ENCODE assay signal across 20 cellular contexts in genomic region chr6:355809-356208, GRCh38. TPM values are rescaled to one million over a fixed set of nuclear protein-coding genes. Genes with fewer than 3 reads are reported as not detected.
DNase-seq lines count a peak whose midpoint lies in the region; ATAC-seq and TF ChIP-seq lines count a peak whose summit lies in the region.
"Had no signal": no experiment of that assay in that cellular context is flagged by ENCODE, and none has a peak within 500 bp of the region (broad histone marks: within the 10 kb centered on the region; RNA-seq: fewer than 3 reads in every experiment).

No MANE protein-coding gene starts in this region.

- TF ChIP-seq CTCF in CD8-positive, alpha-beta T cell (IDR thresholded peaks at IDR 0.05): no peak
- TF ChIP-seq CTCF in OCI-LY3 (IDR thresholded peaks at IDR 0.05; ENCODE audit: low read depth, low read length) (no peak), right lobe of liver (IDR thresholded peaks at IDR 0.05) (no peak)

- no peaks in the 10 kb centered on the region for H3K36me3 ChIP-seq in CD8-positive, alpha-beta T cell (ENCODE audit: insufficient read depth, low read length)
- H3K36me3 ChIP-seq in OCI-LY3 (replicated peaks; ENCODE audit: low read depth, low read length) (peaks cover 18% of the 10 kb centered on the region), right lobe of liver (no peaks in the 10 kb centered on the region)
- H3K36me3 ChIP-seq: pancreas, SJSA1 had no signal

- H3K79me2 ChIP-seq in OCI-LY3 (ENCODE audit: low read length): no peaks in the 10 kb centered on the region

- no peak overlapping the region for H3K4me3 Mint-ChIP-seq in CD8-positive, alpha-beta T cell
- H3K4me3 Mint-ChIP-seq in activated CD4-positive, alpha-beta memory T cell treated with anti-CD3 and anti-CD28 coated beads, Interleukin-2, amount 10 ng/mL, durations not matched to agents 7 days and 5 days: no peak overlapping the region
- H3K4me3 Mint-ChIP-seq: T-helper 17 cell had no signal

- H3K27ac ChIP-seq in CD8-positive, alpha-beta T cell (ENCODE audit: low read depth, low read length): no peak overlapping the region
- H3K27ac ChIP-seq in OCI-LY3 (ENCODE audit: low read length): peak overlapping the region; percentile 38
- H3K27ac ChIP-seq in right lobe of liver: peak overlapping the region in 2 of 3 donors; percentile 59 to 88
- H3K27ac ChIP-seq: C4-2B, heart left ventricle, pancreas, sigmoid colon, SJSA1 had no signal

- H3K9me3 ChIP-seq in CD8-positive, alpha-beta T cell (ENCODE audit: low read length): no peaks in the 10 kb centered on the region
- no peaks in the 10 kb centered on the region for H3K9me3 ChIP-seq in OCI-LY3 (ENCODE audit: insufficient read depth, low read length)
- no peaks in the 10 kb centered on the region for H3K9me3 ChIP-seq in right lobe of liver
- H3K9me3 ChIP-seq: heart left ventricle, pancreas, sigmoid colon, SJSA1 had no signal

- CTCF ChIA-PET in CD8-positive, alpha-beta T cell (lab: Charles Lee): no interaction called here
- CTCF ChIA-PET in activated CD4-positive, alpha-beta memory T cell treated with anti-CD3 and anti-CD28 coated beads, Interleukin-2, amount 10 ng/mL, durations not matched to agents 7 days and 5 days (lab: Charles Lee): no interaction called here

- peaks cover 9% of the 10 kb centered on the region for H3K36me3 Mint-ChIP-seq in CD8-positive, alpha-beta T cell
- no peaks in the 10 kb centered on the region for H3K36me3 Mint-ChIP-seq in activated CD4-positive, alpha-beta memory T cell treated with anti-CD3 and anti-CD28 coated beads, Interleukin-2, amount 10 ng/mL, durations not matched to agents 7 days and 5 days (ENCODE audit: low read depth)

- intact Hi-C loops in CD8-positive, alpha-beta T cell (cut with DNase I, micrococcal nuclease): no loop called here
- intact Hi-C loops in right lobe of liver (cut with DNase I): no loop called here

- H3K4me2 ChIP-seq in OCI-LY3 (ENCODE audit: low read length): peak overlapping the region; percentile 15

- peaks cover 4% of the 10 kb centered on the region for H3K4me1 ChIP-seq in CD8-positive, alpha-beta T cell (ENCODE audit: insufficient read depth, low read length)
- H3K4me1 ChIP-seq in OCI-LY3 (ENCODE audit: low read length) (peaks cover 66% of the 10 kb centered on the region), right lobe of liver (peaks cover 0 to 21% (median 3%) of the 10 kb centered on the region in 4 donors)
- H3K4me1 ChIP-seq: pancreas, sigmoid colon, SJSA1 had no signal

- H3K27ac Mint-ChIP-seq in CD8-positive, alpha-beta T cell: peak overlapping the region; percentile 27
- H3K27ac Mint-ChIP-seq in activated CD4-positive, alpha-beta memory T cell treated with anti-CD3 and anti-CD28 coated beads, Interleukin-2, amount 10 ng/mL, durations not matched to agents 7 days and 5 days: no peak overlapping the region
- H3K27ac Mint-ChIP-seq: T-helper 17 cell had no signal

- no peaks in the 10 kb centered on the region for H3K9me3 Mint-ChIP-seq in CD8-positive, alpha-beta T cell
- H3K9me3 Mint-ChIP-seq in activated CD4-positive, alpha-beta memory T cell treated with anti-CD3 and anti-CD28 coated beads, Interleukin-2, amount 10 ng/mL, durations not matched to agents 7 days and 5 days: no peaks in the 10 kb centered on the region

- H3K4me1 Mint-ChIP-seq in CD8-positive, alpha-beta T cell (ENCODE audit: low read depth): peaks cover 12% of the 10 kb centered on the region
- H3K4me1 Mint-ChIP-seq in activated CD4-positive, alpha-beta memory T cell treated with anti-CD3 and anti-CD28 coated beads, Interleukin-2, amount 10 ng/mL, durations not matched to agents 7 days and 5 days: peaks cover 2% of the 10 kb centered on the region

- H2AFZ ChIP-seq in OCI-LY3 (ENCODE audit: low read depth, low read length): no peak overlapping the region

- H3K27me3 ChIP-seq in CD8-positive, alpha-beta T cell (ENCODE audit: insufficient read depth, low read length): no peaks in the 10 kb centered on the region
- H3K27me3 ChIP-seq in OCI-LY3 (ENCODE audit: low read depth, low read length) (no peaks in the 10 kb centered on the region), right lobe of liver (no peaks in the 10 kb centered on the region)
- H3K27me3 ChIP-seq: heart left ventricle, pancreas, sigmoid colon had no signal

- H3K9ac ChIP-seq in OCI-LY3 (ENCODE audit: low read length): no peak overlapping the region

- 32% methylated on average over 3 of the region's 3 CpGs for WGBS in right lobe of liver (ENCODE audit: insufficient coverage, low coverage, low lambda C conversion rate, missing lambda C conversion rate)

- no peaks in the 10 kb centered on the region for H3K27me3 Mint-ChIP-seq in CD8-positive, alpha-beta T cell (ENCODE audit: low read depth)
- H3K27me3 Mint-ChIP-seq in activated CD4-positive, alpha-beta memory T cell treated with anti-CD3 and anti-CD28 coated beads, Interleukin-2, amount 10 ng/mL, durations not matched to agents 7 days and 5 days: no peaks in the 10 kb centered on the region
- H3K27me3 Mint-ChIP-seq: T-helper 17 cell had no signal

- H4K20me1 ChIP-seq in OCI-LY3 (ENCODE audit: insufficient read depth, low read length): peaks cover 13% of the 10 kb centered on the region; the same call in 1 of the 2 replicates

- no peak for ATAC-seq in CD8-positive, alpha-beta T cell
- ATAC-seq in GM19351 (IDR thresholded peaks at IDR 0.05; ENCODE audit: unreplicated experiment) (peak; percentile 34), right lobe of liver (peak; percentile 39 to 75 (median 54)), HG03521 (IDR thresholded peaks at IDR 0.05; ENCODE audit: unreplicated experiment) (no peak), GM18517 (IDR thresholded peaks at IDR 0.05; ENCODE audit: unreplicated experiment) (no peak)
- ATAC-seq: heart left ventricle, K562, Panc1, pancreas, T-helper 17 cell had no signal

- no peak for TF ChIP-seq POLR2A in right lobe of liver (IDR thresholded peaks at IDR 0.05)

- POLR2A ChIA-PET in CD8-positive, alpha-beta T cell (lab: Charles Lee): no interaction called here
- POLR2A ChIA-PET in activated CD4-positive, alpha-beta memory T cell treated with anti-CD3 and anti-CD28 coated beads, Interleukin-2, amount 10 ng/mL, durations not matched to agents 7 days and 5 days (lab: Charles Lee): interaction anchor here (2.4 kb wide), 1 partner anchor 33 kb away, joined by 5 read pairs; no protein-coding TSS in a partner anchor

- DNase-seq in CD8-positive, alpha-beta T cell: no peak
- DNase-seq in right lobe of liver: peak in 2 of 3 donors; percentile 52 to 58
- no peak for DNase-seq in activated CD4-positive, alpha-beta memory T cell treated with anti-CD3 and anti-CD28 coated beads, Interleukin-2, amount 10 ng/mL, durations not matched to agents 7 days and 5 days
- no peak for DNase-seq in NCI-H446 (lab: John Stamatoyannopoulos, UW)
- DNase-seq: ACHN; activated CD4-positive, alpha-beta T cell treated with anti-CD3 and anti-CD28 coated beads, Interleukin-2, amount 50 U/mL, for 4 hours; mammary epithelial cell; NCI-H748 treated with DMSO at 0.1 percent for 48 hours; pancreas; sigmoid colon; T-helper 17 cell had no signal

- H3K4me3 ChIP-seq in CD8-positive, alpha-beta T cell (ENCODE audit: low read depth, low read length): no peak overlapping the region
- H3K4me3 ChIP-seq in OCI-LY3 (ENCODE audit: low read length) (no peak overlapping the region), right lobe of liver (no peak overlapping the region)
- H3K4me3 ChIP-seq: heart left ventricle, K562, pancreas, sigmoid colon, SJSA1 had no signal

RNA-seq across cellular contexts. Expression of gene IRF4, which starts 35.7 kb away (rescaled TPM):
- 10 to 100 TPM; 24.7 to 25.6 TPM for total RNA-seq in CD8-positive, alpha-beta T cell
- total RNA-seq in right lobe of liver: 1 to 10 TPM in 4 of 6 experiments, under 1 TPM in 2; 0.24 to 5.0 (median 1.6) TPM
- 100 to 1,000 TPM; 171 to 178 TPM for total RNA-seq in activated CD4-positive, alpha-beta memory T cell treated with anti-CD3 and anti-CD28 coated beads, Interleukin-2, amount 10 ng/mL, durations not matched to agents 7 days and 5 days
- total RNA-seq: mammary epithelial cell had no signal

Comparison
In these comparisons a context has a peak if more than half of its experiments do, and no peak if none do; other contexts are left out.
1. ATAC-seq: peak in GM19351 (single experiment) and right lobe of liver (4 of 4); none in CD8-positive, alpha-beta T cell (single experiment), HG03521 (single experiment) and GM18517 (single experiment).
2. DNase-seq: peak in right lobe of liver (2 of 3); none in CD8-positive, alpha-beta T cell (0 of 7), activated CD4-positive, alpha-beta memory T cell treated with anti-CD3 and anti-CD28 coated beads, Interleukin-2, amount 10 ng/mL, durations not matched to agents 7 days and 5 days (single experiment) and NCI-H446 (0 of 2).
3. RNA of gene IRF4, which starts 35.7 kb away (total RNA-seq): 171 to 178 TPM in activated CD4-positive, alpha-beta memory T cell treated with anti-CD3 and anti-CD28 coated beads, Interleukin-2, amount 10 ng/mL, durations not matched to agents 7 days and 5 days; 24.7 to 25.6 TPM in CD8-positive, alpha-beta T cell and 0.24 to 5.0 TPM in right lobe of liver; every median in the first group is over 4 times any median in the second.